Comparison of ENCODE assay signal across 10 cellular contexts in genomic region chr16:982152-983043, GRCh38. TPM values are rescaled to one million over a fixed set of nuclear protein-coding genes. Genes with fewer than 3 reads are reported as not detected.
A peak's percentile ranks its signal among the peaks of the same experiment; 100 is the strongest.
DNase-seq lines count a peak whose midpoint lies in the region; ATAC-seq, FAIRE-seq and TF ChIP-seq lines count a peak whose summit lies in the region.
"Had no signal": no experiment of that assay in that cellular context is flagged by ENCODE, and none has a peak within 500 bp of the region (broad histone marks: within the 10 kb centered on the region; RNA-seq: fewer than 3 reads in every experiment).

No MANE protein-coding gene starts in this region.

- TF ChIP-seq CTCF in HepG2 (CRISPR knock-in tag; IDR thresholded peaks at IDR 0.05) = no peak
- TF ChIP-seq CTCF in right lobe of liver (IDR thresholded peaks at IDR 0.05) = no peak
- no peak for TF ChIP-seq CTCF in brain (conservative IDR thresholded peaks at IDR 0.05)
- no peak for TF ChIP-seq CTCF in upper lobe of right lung (IDR thresholded peaks at IDR 0.05)

- no peak for TF ChIP-seq RAD21 in HepG2 (CRISPR knock-in tag; IDR thresholded peaks at IDR 0.05)

- in situ Hi-C loops in HepG2 (cut with HindIII; ENCODE audit: extremely low pct_ligation_motif_present, low pct_unique_long_range_greater_than_20kb) = no loop called here

- POLR2A ChIA-PET in HepG2 (lab: Yijun Ruan, JAX) = interaction anchor here (3.6 kb wide), 1 partner anchor 11 kb away, joined by 38 read pairs; the partner anchor contains the start of gene LMF1
- POLR2A ChIA-PET in naive thymus-derived CD8-positive, alpha-beta T cell (lab: Charles Lee) = interaction anchor here (1.6 to 9.0 kb wide), 3 partner anchors 11 to 19 kb away, joined by 3 to 171 read pairs (median 30); partner anchors contain the start of gene LMF1

- CTCF ChIA-PET in HepG2 (lab: Yijun Ruan, JAX; ENCODE audit: low intra/inter-chr PET ratio, low total read pairs) = no interaction called here

- H3K36me3 Mint-ChIP-seq in brain = peaks cover 8% of the 10 kb centered on the region
- H3K36me3 Mint-ChIP-seq in naive thymus-derived CD8-positive, alpha-beta T cell = peaks cover 0 to 2% (median 0%) of the 10 kb centered on the region in 3 donors
- H3K36me3 Mint-ChIP-seq: activated naive CD8-positive, alpha-beta T cell treated with anti-CD3 and anti-CD28 coated beads, Interleukin-2, amount 10 ng/mL, durations not matched to agents 7 days and 5 days had no signal

- peak overlapping the region; percentile 26 to 88 (median 63) for H3K27ac Mint-ChIP-seq in brain
- peak overlapping the region in 1 of 10 donors; percentile 33 for H3K27ac Mint-ChIP-seq in naive thymus-derived CD8-positive, alpha-beta T cell
- H3K27ac Mint-ChIP-seq: activated naive CD8-positive, alpha-beta T cell treated with anti-CD3 and anti-CD28 coated beads, Interleukin-2, amount 10 ng/mL, durations not matched to agents 7 days and 5 days had no signal

- H3K9me3 ChIP-seq in HepG2 (ENCODE audit: low read length) (no peaks in the 10 kb centered on the region), right lobe of liver (no peaks in the 10 kb centered on the region), upper lobe of right lung (no peaks in the 10 kb centered on the region)

- BruUV-seq in HepG2 (replicated peaks; lab: Mats Ljungman, UMichigan) = no TSS peak

- no peak overlapping the region for H3K27ac ChIP-seq in HepG2 (ENCODE audit: extremely low read length, insufficient read depth, low read length)
- H3K27ac ChIP-seq in right lobe of liver = no peak overlapping the region
- H3K27ac ChIP-seq in upper lobe of right lung = no peak overlapping the region

- no peaks in the 10 kb centered on the region for H4K20me1 ChIP-seq in HepG2 (ENCODE audit: insufficient read depth, low read length)

- H3K36me3 ChIP-seq in HepG2 (replicated peaks in 1 of 2; ENCODE audit: control insufficient read depth in 1 of 2, insufficient read depth in 2 of 2, low read length in 2 of 2) = no peaks in the 10 kb centered on the region
- no peaks in the 10 kb centered on the region for H3K36me3 ChIP-seq in right lobe of liver
- no peaks in the 10 kb centered on the region for H3K36me3 ChIP-seq in upper lobe of right lung

- no peaks in the 10 kb centered on the region for H3K9me3 Mint-ChIP-seq in brain
- H3K9me3 Mint-ChIP-seq in naive thymus-derived CD8-positive, alpha-beta T cell = peaks cover 0 to 2% (median 0%) of the 10 kb centered on the region in 9 donors
- H3K9me3 Mint-ChIP-seq: activated naive CD8-positive, alpha-beta T cell treated with anti-CD3 and anti-CD28 coated beads, Interleukin-2, amount 10 ng/mL, durations not matched to agents 7 days and 5 days had no signal

- peak overlapping the region; percentile 84 to 90 (median 86) for H3K4me3 Mint-ChIP-seq in brain
- peak overlapping the region; percentile 58 to 74 (median 68) for H3K4me3 Mint-ChIP-seq in naive thymus-derived CD8-positive, alpha-beta T cell
- H3K4me3 Mint-ChIP-seq: activated naive CD8-positive, alpha-beta T cell treated with anti-CD3 and anti-CD28 coated beads, Interleukin-2, amount 10 ng/mL, durations not matched to agents 7 days and 5 days had no signal

- H3K27me3 ChIP-seq in HepG2 (ENCODE audit: control insufficient read depth in 1 of 2, insufficient read depth in 2 of 2, low read length in 2 of 2) = peaks cover 22 to 85% of the 10 kb centered on the region in 2 experiments
- peaks cover 0 to 12% of the 10 kb centered on the region in 2 donors for H3K27me3 ChIP-seq in right lobe of liver
- H3K27me3 ChIP-seq in upper lobe of right lung = peaks cover 41% of the 10 kb centered on the region

- peaks cover 55% of the 10 kb centered on the region for H3K4me1 Mint-ChIP-seq in brain
- peaks cover 2 to 25% (median 14%) of the 10 kb centered on the region in 4 donors for H3K4me1 Mint-ChIP-seq in naive thymus-derived CD8-positive, alpha-beta T cell

- WGBS in HepG2 (ENCODE audit: low lambda C conversion rate) = 64% methylated on average over 5 of the region's 76 CpGs
- WGBS in right lobe of liver (ENCODE audit: insufficient coverage, low coverage, low lambda C conversion rate, missing lambda C conversion rate) = 20% methylated on average over 1 of the region's 76 CpGs

- no peak overlapping the region for H3K9ac ChIP-seq in HepG2 (ENCODE audit: insufficient read depth, low read depth, low read length)

- H3K4me1 ChIP-seq in HepG2 (ENCODE audit: insufficient read depth, low read length) (no peaks in the 10 kb centered on the region), right lobe of liver (peaks cover 0 to 11% (median 0%) of the 10 kb centered on the region in 4 donors), upper lobe of right lung (peaks cover 7% of the 10 kb centered on the region)

- intact Hi-C loops in HepG2 (cut with micrococcal nuclease; ENCODE audit: unreplicated experiment) = no loop called here
- intact Hi-C loops in right lobe of liver (cut with DNase I) = no loop called here
- intact Hi-C loops in upper lobe of right lung (cut with DNase I) = no loop called here

- no peak for ATAC-seq in HepG2
- no peak for ATAC-seq in right lobe of liver
- peak; percentile 40 to 45 for ATAC-seq in naive thymus-derived CD8-positive, alpha-beta T cell
- no peak for ATAC-seq in upper lobe of right lung
- ATAC-seq in GM18868 (IDR thresholded peaks at IDR 0.05; ENCODE audit: unreplicated experiment) = no peak
- ATAC-seq in GM21515 (IDR thresholded peaks at IDR 0.05; ENCODE audit: unreplicated experiment) = no peak

- H3K27me3 Mint-ChIP-seq in brain = peaks cover 4% of the 10 kb centered on the region
- peaks cover 0 to 6% (median 0%) of the 10 kb centered on the region in 5 donors for H3K27me3 Mint-ChIP-seq in naive thymus-derived CD8-positive, alpha-beta T cell

- TF ChIP-seq EP300 in HepG2 (IDR thresholded peaks at IDR 0.05; ENCODE audit: low read depth in 2 of 2, low read length in 2 of 2) (no peak), HepG2 (CRISPR knock-in tag; IDR thresholded peaks at IDR 0.05; ENCODE audit: borderline replicate concordance) (no peak)

- TF ChIP-seq POLR2A in HepG2 (IDR thresholded peaks at IDR 0.05; ENCODE audit: insufficient read depth in 1 of 2, low read depth in 2 of 2, low read length in 2 of 2) = no peak
- no peak for TF ChIP-seq POLR2A in right lobe of liver (IDR thresholded peaks at IDR 0.05)

- H3K4me3 ChIP-seq in HepG2 (replicated peaks in 1 of 3; ENCODE audit: insufficient read depth in 1 of 3, low read depth in 2 of 3, low read length in 3 of 3) (peak overlapping the region in 1 of 3 experiments; percentile 43; a peak in 1 of 6 replicates), right lobe of liver (no peak overlapping the region), upper lobe of right lung (peak overlapping the region; percentile 21)

- H3K79me2 ChIP-seq in HepG2 (ENCODE audit: insufficient read depth, low read length) = no peaks in the 10 kb centered on the region

- no peak for FAIRE-seq in HepG2 (lab: Jason Lieb, UNC)

- H3K4me2 ChIP-seq in HepG2 (ENCODE audit: low read depth, low read length) = 0 out of 2 replicates have a peak overlapping the region, but pooled peaks have one; percentile 7

- no peak overlapping the region for H2AFZ ChIP-seq in HepG2 (ENCODE audit: low read length)

- no peak for DNase-seq in HepG2 (ENCODE audit: low spot score)
- no peak for DNase-seq in right lobe of liver
- no peak for DNase-seq in naive thymus-derived CD8-positive, alpha-beta T cell
- no peak for DNase-seq in upper lobe of right lung
- DNase-seq in putamen (ENCODE audit: low spot score) = no peak
- DNase-seq: activated naive CD8-positive, alpha-beta T cell treated with anti-CD3 and anti-CD28 coated beads, Interleukin-2, amount 10 ng/mL, durations not matched to agents 7 days and 5 days; DND-41 had no signal

RNA-seq across cellular contexts. Expression of gene SOX8, which starts 0.8 kb away (rescaled TPM):
- total RNA-seq in HepG2 (2016; rRNA removed; fragmentation: Illumina TruSeq; extraction: Trizol) (0.15 and 0.20 TPM in 2 replicates), right lobe of liver (under 1 TPM in 3 of 6 experiments, not detected in 3; 0.07 to 0.13 (median 0.09) TPM), upper lobe of right lung (0.81 TPM)
- total RNA-seq in HepG2 (2016; cell fraction: cytosol; rRNA removed; fragmentation: Illumina TruSeq; extraction: Trizol; ENCODE audit: low read depth) = not detected in 2 replicates
- total RNA-seq in HepG2 (2016; cell fraction: insoluble cytoplasmic fraction; rRNA removed; fragmentation: Illumina TruSeq; extraction: Trizol) = 0.21 and 0.28 TPM in 2 replicates
- 0.19 and 0.31 TPM in 2 replicates for total RNA-seq in HepG2 (2016; cell fraction: membrane; rRNA removed; fragmentation: Illumina TruSeq; extraction: Trizol)
- total RNA-seq in HepG2 (2016; cell fraction: nucleus; rRNA removed; fragmentation: Illumina TruSeq; extraction: Trizol) = 0.22 TPM in 1 of 2 replicates, not detected in the other
- polyA plus RNA-seq in HepG2 (2011; rRNA removed) (0.28 and 0.34 TPM in 2 replicates), brain (ENCODE audit: insufficient read depth, low read depth, low replicate concordance) (44.8 TPM)
- 0.32 and 0.42 TPM in 2 replicates for polyA plus RNA-seq in HepG2 (2011; cell fraction: cytosol; rRNA removed)
- 3.2 and 3.6 TPM in 2 replicates for polyA plus RNA-seq in HepG2 (2011; cell fraction: nucleus; rRNA removed)
- polyA plus RNA-seq in HepG2 (2012) = 0.25 and 0.61 TPM in 2 replicates
- polyA plus RNA-seq in HepG2 (2016; cell fraction: cytosol; fragmentation: Illumina TruSeq; extraction: Trizol; ENCODE audit: low read depth) = 0.06 and 0.08 TPM in 2 replicates
- polyA plus RNA-seq in HepG2 (2016; cell fraction: insoluble cytoplasmic fraction; fragmentation: Illumina TruSeq; extraction: Trizol; ENCODE audit: low read depth) = 0.33 and 0.39 TPM in 2 replicates
- polyA plus RNA-seq in HepG2 (2016; cell fraction: membrane; fragmentation: Illumina TruSeq; extraction: Trizol; ENCODE audit: low read depth) = 0.20 TPM in 1 of 2 replicates, not detected in the other
- 0.55 and 0.61 TPM in 2 replicates for polyA plus RNA-seq in HepG2 (2016; cell fraction: nucleus; fragmentation: Illumina TruSeq; extraction: Trizol; ENCODE audit: insufficient read depth, low read depth)
- polyA minus RNA-seq in HepG2 (2011; rRNA and poly(A)+ RNA removed; ENCODE audit: low replicate concordance) = 0.09 and 0.42 TPM in 2 replicates
- polyA minus RNA-seq in HepG2 (2011; cell fraction: cytosol; rRNA and poly(A)+ RNA removed) = 0.30 TPM in 1 of 2 replicates, not detected in the other
- 0.25 and 0.39 TPM in 2 replicates for polyA minus RNA-seq in HepG2 (2011; cell fraction: nucleus; rRNA and poly(A)+ RNA removed)
- 1 to 10 TPM; 3.0 to 4.3 TPM for total RNA-seq in naive thymus-derived CD8-positive, alpha-beta T cell
- 1 to 10 TPM; 1.3 to 5.1 (median 1.3) TPM for polyA plus RNA-seq in naive thymus-derived CD8-positive, alpha-beta T cell

RNA-seq across cellular contexts. Expression of gene LMF1, which starts 11.6 kb away (rescaled TPM):
- 2.3 and 6.8 TPM in 2 replicates for total RNA-seq in HepG2 (2016; rRNA removed; fragmentation: Illumina TruSeq; extraction: Trizol)
- total RNA-seq in HepG2 (2016; cell fraction: cytosol; rRNA removed; fragmentation: Illumina TruSeq; extraction: Trizol; ENCODE audit: low read depth) = 23.4 and 25.3 TPM in 2 replicates
- total RNA-seq in HepG2 (2016; cell fraction: insoluble cytoplasmic fraction; rRNA removed; fragmentation: Illumina TruSeq; extraction: Trizol) = 1.7 and 5.9 TPM in 2 replicates
- 6.7 and 7.2 TPM in 2 replicates for total RNA-seq in HepG2 (2016; cell fraction: membrane; rRNA removed; fragmentation: Illumina TruSeq; extraction: Trizol)
- total RNA-seq in HepG2 (2016; cell fraction: nucleus; rRNA removed; fragmentation: Illumina TruSeq; extraction: Trizol) = 6.8 and 8.9 TPM in 2 replicates
- polyA plus RNA-seq in HepG2 (2011; rRNA removed) = 8.5 and 13.7 TPM in 2 replicates
- 6.6 and 9.1 TPM in 2 replicates for polyA plus RNA-seq in HepG2 (2011; cell fraction: cytosol; rRNA removed)
- polyA plus RNA-seq in HepG2 (2011; cell fraction: nucleus; rRNA removed) = 21.9 and 22.4 TPM in 2 replicates
- polyA plus RNA-seq in HepG2 (2012) = 7.4 and 13.7 TPM in 2 replicates
- 1.2 and 1.4 TPM in 2 replicates for polyA plus RNA-seq in HepG2 (2016; cell fraction: cytosol; fragmentation: Illumina TruSeq; extraction: Trizol; ENCODE audit: low read depth)
- 1.7 and 1.8 TPM in 2 replicates for polyA plus RNA-seq in HepG2 (2016; cell fraction: insoluble cytoplasmic fraction; fragmentation: Illumina TruSeq; extraction: Trizol; ENCODE audit: low read depth)
- 1.1 and 1.4 TPM in 2 replicates for polyA plus RNA-seq in HepG2 (2016; cell fraction: membrane; fragmentation: Illumina TruSeq; extraction: Trizol; ENCODE audit: low read depth)
- 9.6 and 11.1 TPM in 2 replicates for polyA plus RNA-seq in HepG2 (2016; cell fraction: nucleus; fragmentation: Illumina TruSeq; extraction: Trizol; ENCODE audit: insufficient read depth, low read depth)
- polyA minus RNA-seq in HepG2 (2011; rRNA and poly(A)+ RNA removed; ENCODE audit: low replicate concordance) = 30.2 and 40.1 TPM in 2 replicates
- 10.7 and 15.0 TPM in 2 replicates for polyA minus RNA-seq in HepG2 (2011; cell fraction: cytosol; rRNA and poly(A)+ RNA removed)
- polyA minus RNA-seq in HepG2 (2011; cell fraction: nucleus; rRNA and poly(A)+ RNA removed) = 13.4 and 17.4 TPM in 2 replicates
- 10 to 100 TPM; 10.9 to 20.0 (median 13.8) TPM for total RNA-seq in right lobe of liver
- 21.5 TPM for polyA plus RNA-seq in brain (ENCODE audit: insufficient read depth, low read depth, low replicate concordance)
- total RNA-seq in naive thymus-derived CD8-positive, alpha-beta T cell = 10 to 100 TPM; 40.7 to 45.1 TPM
- polyA plus RNA-seq in naive thymus-derived CD8-positive, alpha-beta T cell = 10 to 100 TPM; 12.2 to 13.6 (median 12.9) TPM
- 19.0 TPM for total RNA-seq in upper lobe of right lung

Comparison
In these comparisons a context has a peak if more than half of its experiments do, and no peak if none do; other contexts are left out.
1. ATAC-seq: peak in naive thymus-derived CD8-positive, alpha-beta T cell (2 of 2); none in HepG2 (single experiment), right lobe of liver (0 of 4), upper lobe of right lung (single experiment), GM18868 (single experiment) and GM21515 (single experiment).